In genomic region chr6:138105880-138106664, GRCh38 we compare ENCODE assay signal across 9 cellular contexts. TPM values are rescaled to one million over a fixed set of nuclear protein-coding genes. Genes with fewer than 3 reads are reported as not detected.
DNase-seq lines count a peak whose midpoint lies in the region; ATAC-seq, FAIRE-seq and TF ChIP-seq lines count a peak whose summit lies in the region.
"Had no signal": no experiment of that assay in that cellular context is flagged by ENCODE, and none has a peak within 500 bp of the region (broad histone marks: within the 10 kb centered on the region; RNA-seq: fewer than 3 reads in every experiment).

No MANE protein-coding gene starts in this region.

- FAIRE-seq in bronchial epithelial cell (lab: Jason Lieb, UNC), result no peak

- no peaks in the 10 kb centered on the region for H3K4me1 ChIP-seq in lung (ENCODE audit: control insufficient read depth in 2 of 2, insufficient read depth in 2 of 2, low read length in 2 of 2)

- 18 to 21% methylated on average over 10 of the region's 10 CpGs for WGBS in lung, 2 donors

- peak; percentile 64 for DNase-seq in Caki2 (ENCODE audit: low read depth)
- DNase-seq in NCI-H146 (lab: John Stamatoyannopoulos, UW), result peak; percentile 85
- peak; percentile 55 for DNase-seq in bronchial epithelial cell (ENCODE audit: low read depth)
- DNase-seq in lung (ENCODE audit: low spot score), result no peak
- no peak for DNase-seq in HCEC 1CT
- DNase-seq in NCI-H2029 treated with DMSO at 0.1 percent for 48 hours (lab: John Stamatoyannopoulos, UW), result no peak
- no peak for DNase-seq in SKM-1 (lab: John Stamatoyannopoulos, UW; ENCODE audit: unreplicated experiment)

- no peak for ATAC-seq in lung (ENCODE audit: insufficient read depth, low FRiP score)
- ATAC-seq in GM19397 (IDR thresholded peaks at IDR 0.05; ENCODE audit: unreplicated experiment), result no peak

- TF ChIP-seq CTCF in bronchial epithelial cell (IDR thresholded peaks at IDR 0.05; ENCODE audit: insufficient read depth, low read length, severe bottlenecking) (no peak), lung (IDR thresholded peaks at IDR 0.05; ENCODE audit: control extremely low read depth, extremely low read depth) (no peak)

- H3K9me3 ChIP-seq in lung (ENCODE audit: control insufficient read depth in 2 of 2, insufficient read depth in 1 of 2, low read length in 1 of 2), result peaks cover 0 to 3% of the 10 kb centered on the region in 2 donors
- H3K9me3 ChIP-seq: neutrophil had no signal

- H3K36me3 ChIP-seq in bronchial epithelial cell (ENCODE audit: control insufficient read depth, insufficient read depth, low read length) (peaks cover 4% of the 10 kb centered on the region), lung (ENCODE audit: control insufficient read depth in 2 of 2, insufficient read depth in 2 of 2, low read length in 2 of 2) (peaks cover 0 to 1% of the 10 kb centered on the region in 2 donors)
- H3K36me3 ChIP-seq: neutrophil had no signal

- in situ Hi-C loops in Caki2 (cut with HindIII; ENCODE audit: low pct_unique_long_range_greater_than_20kb, low sequenced_read_pairs), result no loop called here

- H3K27ac ChIP-seq in lung (ENCODE audit: low read depth in 1 of 2, low read length in 1 of 2), result peak overlapping the region; percentile 79 to 83
- H3K27ac ChIP-seq: neutrophil had no signal

- peak overlapping the region; percentile 88 for H3K4me3 ChIP-seq in bronchial epithelial cell (ENCODE audit: low read depth, low read length)
- peak overlapping the region; percentile 8 for H3K4me3 ChIP-seq in lung

- H3K27me3 ChIP-seq in bronchial epithelial cell (ENCODE audit: control insufficient read depth, insufficient read depth, low read length), result no peaks in the 10 kb centered on the region
- no peaks in the 10 kb centered on the region for H3K27me3 ChIP-seq in lung (ENCODE audit: control insufficient read depth, insufficient read depth)

RNA-seq across cellular contexts. Expression of gene PERP, which starts 1.1 kb away (rescaled TPM):
- 229 and 255 TPM in 2 replicates for total RNA-seq in Caki2 (2014; rRNA removed; shearing (Covaris generic); ENCODE audit: low replicate concordance)
- 161 and 401 TPM in 2 replicates for total RNA-seq in bronchial epithelial cell
- 10 to 100 TPM; 22.4 to 29.1 TPM for total RNA-seq in lung
- polyA plus RNA-seq in lung, result 10 to 100 TPM; 25.8 to 32.6 TPM

RNA-seq across cellular contexts. Expression of gene ARFGEF3, which starts 55.7 kb away (rescaled TPM):
- 4.5 and 5.5 TPM in 2 replicates for total RNA-seq in Caki2 (2014; rRNA removed; shearing (Covaris generic); ENCODE audit: low replicate concordance)
- total RNA-seq in bronchial epithelial cell (10.3 and 14.2 TPM in 2 replicates), lung (10 to 100 TPM; 20.5 to 28.1 TPM)
- 1 to 10 TPM; 4.7 to 7.6 TPM for polyA plus RNA-seq in lung

Comparison
In these comparisons a context has a peak if more than half of its experiments do, and no peak if none do; other contexts are left out.
1. DNase-seq: peak in Caki2 (single experiment), NCI-H146 (single experiment) and bronchial epithelial cell (single experiment); none in lung (single experiment), HCEC 1CT (single experiment), NCI-H2029 treated with DMSO at 0.1 percent for 48 hours (single experiment) and SKM-1 (single experiment).